Comparison of ENCODE assay signal across 2 cellular contexts in genomic region chr2:235964787-235965390, GRCh38.
A peak's percentile ranks its signal among the peaks of the same experiment; 100 is the strongest.
TF ChIP-seq lines count a peak whose summit lies in the region.

No MANE protein-coding gene starts in this region.

TF ChIP-seq in HepG2, 621 proteins besides CTCF, POLR2A, EP300 and RAD21:
- TF ChIP-seq RBM22 (optimal IDR thresholded peaks at IDR 0.05; ENCODE audit: low read length) (peak; percentile 16), ZNF441 (CRISPR knock-in tag; IDR thresholded peaks at IDR 0.05; ENCODE audit: borderline replicate concordance) (no peak), FOXJ3 (CRISPR knock-in tag; IDR thresholded peaks at IDR 0.05; ENCODE audit: borderline replicate concordance) (no peak)

TF ChIP-seq in H1, 55 proteins besides CTCF, POLR2A, EP300 and RAD21:
- TF ChIP-seq CREB1 (IDR thresholded peaks at IDR 0.05) (no peak), TCF12 (IDR thresholded peaks at IDR 0.05; ENCODE audit: low read depth, low read length) (no peak), NRF1 (IDR thresholded peaks at IDR 0.05; ENCODE audit: low read depth, low read length) (no peak), SRF (IDR thresholded peaks at IDR 0.05; ENCODE audit: low read depth, low read length) (no peak), KDM1A (IDR thresholded peaks at IDR 0.05; ENCODE audit: borderline replicate concordance, low read length) (no peak), JUND (IDR thresholded peaks at IDR 0.05; ENCODE audit: low read length) (no peak), EGR1 (IDR thresholded peaks at IDR 0.05; ENCODE audit: borderline replicate concordance, low read depth, low read length) (no peak), RXRA (IDR thresholded peaks at IDR 0.05; ENCODE audit: insufficient read depth, low read depth, low read length) (no peak), SIX5 (IDR thresholded peaks at IDR 0.05; ENCODE audit: low read depth, low read length) (no peak), CHD2 (IDR thresholded peaks at IDR 0.05; ENCODE audit: low read length) (no peak), FOSL1 (IDR thresholded peaks at IDR 0.05; ENCODE audit: insufficient read depth, low read depth, low read length) (no peak), USF2 (IDR thresholded peaks at IDR 0.05; ENCODE audit: low read length) (no peak), RFX5 (IDR thresholded peaks at IDR 0.05; ENCODE audit: borderline replicate concordance, low read depth, low read length) (no peak), YY1 (IDR thresholded peaks at IDR 0.05; ENCODE audit: low read depth, low read length) (no peak)
